In the genomic region with DNA sequence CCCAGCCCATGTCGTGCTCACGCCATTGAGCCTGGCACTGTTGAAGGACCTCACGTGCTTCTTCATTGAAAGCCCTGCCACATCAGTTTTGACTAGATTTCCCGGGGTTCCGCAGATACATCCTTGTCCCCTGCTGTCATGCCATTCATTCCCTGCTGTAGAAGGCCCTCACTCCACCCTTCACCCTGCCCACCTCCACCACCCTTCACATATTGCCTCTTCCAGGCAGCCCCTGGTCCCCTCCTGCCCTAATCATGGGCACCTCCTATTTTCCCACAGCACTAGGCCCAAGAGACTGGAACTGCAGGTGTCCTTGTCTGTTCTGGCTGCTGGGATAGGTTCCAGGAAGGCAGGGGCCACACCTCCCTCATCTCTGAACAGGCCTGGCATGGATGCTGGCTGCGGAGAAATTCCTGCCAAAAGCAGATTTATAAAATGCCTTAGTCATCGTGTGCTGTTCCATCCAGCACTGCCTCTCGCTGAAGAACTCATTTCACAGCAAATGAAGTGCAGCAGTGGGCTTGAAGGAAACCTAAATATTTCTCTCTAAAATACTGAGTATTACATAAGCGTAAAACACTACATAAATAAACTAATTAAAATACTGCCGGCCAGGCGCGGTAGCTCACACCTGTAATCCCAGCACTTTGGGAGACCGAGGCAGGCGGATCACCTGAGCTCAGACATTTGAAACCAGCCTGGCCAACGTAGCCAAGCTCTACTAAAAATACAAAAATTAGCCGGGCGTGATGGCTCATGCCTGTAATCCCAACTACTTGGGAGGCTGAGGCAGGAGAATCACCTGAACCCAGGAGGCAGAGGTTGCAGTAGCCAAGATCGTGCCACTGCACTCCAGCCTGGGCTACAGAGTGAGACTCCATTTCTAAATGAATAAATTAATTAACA, we compare ENCODE assay signal across 9 cellular contexts. TPM values are rescaled to one million over a fixed set of nuclear protein-coding genes. Genes with fewer than 3 reads are reported as not detected.
DNase-seq lines count a peak whose midpoint lies in the region; ATAC-seq, FAIRE-seq and TF ChIP-seq lines count a peak whose summit lies in the region.
"Had no signal": no experiment of that assay in that cellular context is flagged by ENCODE, and none has a peak within 500 bp of the region (broad histone marks: within the 10 kb centered on the region; RNA-seq: fewer than 3 reads in every experiment).

No MANE protein-coding gene starts in this region.

- no peak for TF ChIP-seq POLR2A in K562 (conservative IDR thresholded peaks at IDR 0.05)

- H3K79me2 ChIP-seq in K562 (ENCODE audit: control insufficient read depth, insufficient read depth, low read length) = no peaks in the 10 kb centered on the region

- TF ChIP-seq EP300 in Ishikawa (IDR thresholded peaks at IDR 0.05; ENCODE audit: borderline replicate concordance) (no peak), K562 (IDR thresholded peaks at IDR 0.05; ENCODE audit: low read length) (no peak)

- ATAC-seq in K562 = no peak; the same call in 2 of the 3 replicates

- no peak for TF ChIP-seq CTCF in K562 (IDR thresholded peaks at IDR 0.05 in 2 of 3, conservative IDR thresholded peaks at IDR 0.05 in 1 of 3; ENCODE audit: insufficient read depth in 2 of 3, low read depth in 1 of 3, low read length in 3 of 3)
- TF ChIP-seq CTCF in tibial artery (IDR thresholded peaks at IDR 0.05) = no peak

- POLR2A ChIA-PET in K562 (lab: Yijun Ruan, JAX) = interaction anchor here (1.3 kb wide), 1 partner anchor 10 kb away, joined by 5 read pairs; no protein-coding TSS in a partner anchor

- no peaks in the 10 kb centered on the region for H4K20me1 ChIP-seq in K562 (replicated peaks; ENCODE audit: control insufficient read depth, insufficient read depth, low read length)

- BruUV-seq in K562 (replicated peaks; lab: Mats Ljungman, UMichigan) = no TSS peak

- in situ Hi-C loops in K562 (cut with MboI) = no loop called here

- DNase-seq in K562 (ENCODE audit: extremely low read depth in 1 of 4, low spot score in 3 of 4) (peak in 1 of 4 experiments; percentile 5), iPS-NIHi11 (ENCODE audit: low spot score) (peak; percentile 37), tibial artery (peak in 1 of 2 donors; percentile 74), SIG-M5 (lab: John Stamatoyannopoulos, UW) (no peak), T-helper 2 cell (no peak), T-helper 1 cell (no peak)
- DNase-seq in stimulated activated CD4-positive, alpha-beta T cell treated with anti-CD3 and anti-CD28 coated beads, Interleukin-1b, Interleukin-23, amount 100 ng/mL, for 48 hours = no peak
- DNase-seq: activated T-cell treated with anti-CD3 and anti-CD28 coated beads, Interleukin-2, amount 50 U/mL, for 1 hour had no signal

- H2AFZ ChIP-seq in K562 (ENCODE audit: low read depth, low read length) = no peak overlapping the region

- H3K4me3 ChIP-seq in K562 = no peak overlapping the region
- no peak overlapping the region for H3K4me3 ChIP-seq in tibial artery

- H3K9me3 ChIP-seq in K562 (replicated peaks; ENCODE audit: control insufficient read depth, insufficient read depth, low read depth, low read length) (no peaks in the 10 kb centered on the region), tibial artery (no peaks in the 10 kb centered on the region)

- no peaks in the 10 kb centered on the region for H3K9me1 ChIP-seq in K562 (ENCODE audit: control insufficient read depth, insufficient read depth, low read length)

- H3K4me1 ChIP-seq in K562 (replicated peaks in 1 of 2; ENCODE audit: control insufficient read depth in 2 of 2, insufficient read depth in 2 of 2, low read length in 2 of 2) (no peaks in the 10 kb centered on the region), tibial artery (peaks cover 0 to 26% (median 14%) of the 10 kb centered on the region in 4 donors)

- intact Hi-C loops in K562 (cut with micrococcal nuclease) = no loop called here
- intact Hi-C loops in tibial artery (cut with DNase I; ENCODE audit: low total_unique reads) = no loop called here

- CTCF ChIA-PET in K562 (lab: Yijun Ruan, JAX; ENCODE audit: low intra/inter-chr PET ratio) = no interaction called here

- H3K36me3 ChIP-seq in K562 (ENCODE audit: control insufficient read depth, insufficient read depth, low read length) (no peaks in the 10 kb centered on the region), tibial artery (peaks cover 4 to 10% (median 6%) of the 10 kb centered on the region in 3 donors)

- H3K27ac ChIP-seq in K562 (ENCODE audit: extremely low read depth, low read depth, low read length) (no peak overlapping the region), tibial artery (peak overlapping the region; percentile 29 to 74)

- no peak overlapping the region for H3K9ac ChIP-seq in K562 (ENCODE audit: insufficient read depth in 1 of 2, low read depth in 2 of 2, low read length in 2 of 2)

- no peak for FAIRE-seq in K562 (lab: Jason Lieb, UNC)

- H3K27me3 ChIP-seq in K562 (ENCODE audit: control insufficient read depth in 2 of 2, insufficient read depth in 2 of 2, low read length in 2 of 2) (peaks cover 0 to 7% of the 10 kb centered on the region in 2 experiments; a peak in 2 of 5 replicates), tibial artery (no peaks in the 10 kb centered on the region)

- no peak for TF ChIP-seq RAD21 in Ishikawa (IDR thresholded peaks at IDR 0.05; ENCODE audit: low read depth)
- no peak for TF ChIP-seq RAD21 in K562 (CRISPR knock-in tag; conservative IDR thresholded peaks at IDR 0.05 in 1 of 2, IDR thresholded peaks at IDR 0.05 in 1 of 2)

- no peak overlapping the region for H3K4me2 ChIP-seq in K562 (ENCODE audit: insufficient read depth, low read length)

- WGBS in K562 (ENCODE audit: insufficient coverage, low coverage, missing lambda C conversion rate) = 40% methylated on average over 15 of the region's 18 CpGs

RNA-seq across cellular contexts. Expression of gene EIF4E2, which starts 38.4 kb away (rescaled TPM):
- 27.4 and 63.2 TPM in 2 replicates for total RNA-seq in K562 (2011; cell fraction: chromatin; rRNA removed; ENCODE audit: low replicate concordance)
- total RNA-seq in K562 (2011; cell fraction: nucleolus; rRNA removed) = 23.7 and 30.0 TPM in 2 replicates
- total RNA-seq in K562 (2011; cell fraction: nucleoplasm; rRNA removed) = 38.7 and 47.6 TPM in 2 replicates
- total RNA-seq in K562 (2014; rRNA removed) (63.5 and 82.7 TPM in 2 replicates), K562 (2014; rRNA removed; fragmentation: Illumina TruSeq; extraction: Trizol) (81.0 and 96.4 TPM in 2 replicates), K562 (2015; rRNA removed; fragmentation: Illumina TruSeq; extraction: Trizol) (89.7 and 104 TPM in 2 replicates), K562 (2021) (51.3 and 53.9 TPM in 2 replicates)
- polyA plus RNA-seq in K562 (2011; rRNA removed) (17.8 and 33.9 TPM in 2 replicates), K562 (2014; fragmentation: Illumina TruSeq; extraction: Trizol) (85.4 and 89.1 TPM in 2 replicates), K562 (2014; fragmentation: Nextera tagmentation; extraction: Ambion mirVana) (100 to 1,000 TPM in 1 of 2 experiments, 10 to 100 TPM in 1; 77.5 to 169 TPM), K562 (2014; rRNA removed) (49.3 and 54.4 TPM in 2 replicates)
- 23.0 and 25.1 TPM in 2 replicates for polyA plus RNA-seq in K562 (2011; cell fraction: cytosol; rRNA removed)
- 35.6 and 40.4 TPM in 2 replicates for polyA plus RNA-seq in K562 (2011; cell fraction: nucleus; rRNA removed)
- 41.0 and 76.0 TPM in 2 replicates for polyA plus RNA-seq in K562 (2012)
- polyA minus RNA-seq in K562 (2011; rRNA and poly(A)+ RNA removed) = 19.9 and 20.6 TPM in 2 replicates
- 8.9 and 12.3 TPM in 2 replicates for polyA minus RNA-seq in K562 (2011; cell fraction: cytosol; rRNA and poly(A)+ RNA removed)
- polyA minus RNA-seq in K562 (2011; cell fraction: nucleus; rRNA and poly(A)+ RNA removed) = 11.4 and 28.1 TPM in 2 replicates

RNA-seq across cellular contexts. Expression of gene TIGD1, which starts 38.6 kb away (rescaled TPM):
- total RNA-seq in K562 (2011; cell fraction: chromatin; rRNA removed; ENCODE audit: low replicate concordance) = 21.5 and 44.0 TPM in 2 replicates
- 17.1 and 20.8 TPM in 2 replicates for total RNA-seq in K562 (2011; cell fraction: nucleolus; rRNA removed)
- 17.3 and 24.3 TPM in 2 replicates for total RNA-seq in K562 (2011; cell fraction: nucleoplasm; rRNA removed)
- 5.4 and 6.4 TPM in 2 replicates for total RNA-seq in K562 (2014; rRNA removed)
- 7.7 and 8.9 TPM in 2 replicates for total RNA-seq in K562 (2014; rRNA removed; fragmentation: Illumina TruSeq; extraction: Trizol)
- 6.3 and 6.4 TPM in 2 replicates for total RNA-seq in K562 (2015; rRNA removed; fragmentation: Illumina TruSeq; extraction: Trizol)
- total RNA-seq in K562 (2021) = 7.0 and 7.1 TPM in 2 replicates
- 9.8 TPM in 2 replicates for polyA plus RNA-seq in K562 (2011; rRNA removed)
- 3.9 and 7.2 TPM in 2 replicates for polyA plus RNA-seq in K562 (2011; cell fraction: cytosol; rRNA removed)
- polyA plus RNA-seq in K562 (2011; cell fraction: nucleus; rRNA removed) = 22.4 and 25.0 TPM in 2 replicates
- polyA plus RNA-seq in K562 (2012) = 3.9 and 7.4 TPM in 2 replicates
- polyA plus RNA-seq in K562 (2014; fragmentation: Illumina TruSeq; extraction: Trizol) = 6.6 and 7.0 TPM in 2 replicates
- polyA plus RNA-seq in K562 (2014; fragmentation: Nextera tagmentation; extraction: Ambion mirVana) = 1 to 10 TPM; 2.0 to 5.4 TPM
- 9.0 and 10.1 TPM in 2 replicates for polyA plus RNA-seq in K562 (2014; rRNA removed)
- polyA minus RNA-seq in K562 (2011; rRNA and poly(A)+ RNA removed) = 10.9 and 13.6 TPM in 2 replicates
- polyA minus RNA-seq in K562 (2011; cell fraction: cytosol; rRNA and poly(A)+ RNA removed) = 3.1 and 3.2 TPM in 2 replicates
- 16.4 and 27.3 TPM in 2 replicates for polyA minus RNA-seq in K562 (2011; cell fraction: nucleus; rRNA and poly(A)+ RNA removed)

RNA-seq across cellular contexts. Expression of gene EFHD1, which starts 44.5 kb away (rescaled TPM):
- 0.65 TPM in 1 of 2 replicates, not detected in the other for total RNA-seq in K562 (2011; cell fraction: chromatin; rRNA removed; ENCODE audit: low replicate concordance)
- total RNA-seq in K562 (2011; cell fraction: nucleolus; rRNA removed) = 0.53 and 0.67 TPM in 2 replicates
- 0.37 and 0.46 TPM in 2 replicates for total RNA-seq in K562 (2011; cell fraction: nucleoplasm; rRNA removed)
- total RNA-seq in K562 (2014; rRNA removed) = 1.7 and 2.4 TPM in 2 replicates
- 1.7 and 2.0 TPM in 2 replicates for total RNA-seq in K562 (2014; rRNA removed; fragmentation: Illumina TruSeq; extraction: Trizol)
- 1.5 and 1.6 TPM in 2 replicates for total RNA-seq in K562 (2015; rRNA removed; fragmentation: Illumina TruSeq; extraction: Trizol)
- 5.1 and 5.2 TPM in 2 replicates for total RNA-seq in K562 (2021)
- polyA plus RNA-seq in K562 (2011; rRNA removed) = 1.2 TPM in 2 replicates
- polyA plus RNA-seq in K562 (2011; cell fraction: cytosol; rRNA removed) = 1.4 and 2.0 TPM in 2 replicates
- polyA plus RNA-seq in K562 (2011; cell fraction: nucleus; rRNA removed) = 0.34 and 0.41 TPM in 2 replicates
- 5.0 and 20.1 TPM in 2 replicates for polyA plus RNA-seq in K562 (2012)
- 5.9 and 9.1 TPM in 2 replicates for polyA plus RNA-seq in K562 (2014; fragmentation: Illumina TruSeq; extraction: Trizol)
- polyA plus RNA-seq in K562 (2014; fragmentation: Nextera tagmentation; extraction: Ambion mirVana) = 1 to 10 TPM in 1 of 2 experiments, under 1 TPM in 1; 0.66 to 1.2 TPM
- polyA plus RNA-seq in K562 (2014; rRNA removed) = 2.8 and 3.1 TPM in 2 replicates
- 0.69 and 0.98 TPM in 2 replicates for polyA minus RNA-seq in K562 (2011; rRNA and poly(A)+ RNA removed)
- polyA minus RNA-seq in K562 (2011; cell fraction: cytosol; rRNA and poly(A)+ RNA removed) = 0.57 TPM in 1 of 2 replicates, not detected in the other
- polyA minus RNA-seq in K562 (2011; cell fraction: nucleus; rRNA and poly(A)+ RNA removed) = not detected in 2 replicates

RNA-seq across cellular contexts. Expression of gene CHRNG, which starts 49.4 kb away (rescaled TPM):
- total RNA-seq in K562 (2011; cell fraction: chromatin; rRNA removed; ENCODE audit: low replicate concordance) = not detected in 2 replicates
- not detected in 2 replicates for total RNA-seq in K562 (2011; cell fraction: nucleolus; rRNA removed)
- not detected in 2 replicates for total RNA-seq in K562 (2011; cell fraction: nucleoplasm; rRNA removed)
- not detected in 2 replicates for total RNA-seq in K562 (2014; rRNA removed)
- total RNA-seq in K562 (2014; rRNA removed; fragmentation: Illumina TruSeq; extraction: Trizol) = not detected in 2 replicates
- total RNA-seq in K562 (2015; rRNA removed; fragmentation: Illumina TruSeq; extraction: Trizol) = not detected in 2 replicates
- not detected in 2 replicates for total RNA-seq in K562 (2021)
- not detected in 2 replicates for polyA plus RNA-seq in K562 (2011; rRNA removed)
- polyA plus RNA-seq in K562 (2011; cell fraction: cytosol; rRNA removed) = not detected in 2 replicates
- polyA plus RNA-seq in K562 (2011; cell fraction: nucleus; rRNA removed) = not detected in 2 replicates
- 0.07 TPM in 1 of 2 replicates, not detected in the other for polyA plus RNA-seq in K562 (2012)
- not detected in 2 replicates for polyA plus RNA-seq in K562 (2014; fragmentation: Illumina TruSeq; extraction: Trizol)
- polyA plus RNA-seq in K562 (2014; fragmentation: Nextera tagmentation; extraction: Ambion mirVana) = not detected
- not detected in 2 replicates for polyA plus RNA-seq in K562 (2014; rRNA removed)
- not detected in 2 replicates for polyA minus RNA-seq in K562 (2011; rRNA and poly(A)+ RNA removed)
- not detected in 2 replicates for polyA minus RNA-seq in K562 (2011; cell fraction: cytosol; rRNA and poly(A)+ RNA removed)
- polyA minus RNA-seq in K562 (2011; cell fraction: nucleus; rRNA and poly(A)+ RNA removed) = not detected in 2 replicates
